ENCODE assay signal across 9 cellular contexts in genomic region chrX:130172127-130172834, GRCh38. TPM values are rescaled to one million over a fixed set of nuclear protein-coding genes. Genes with fewer than 3 reads are reported as not detected.
DNase-seq lines count a peak whose midpoint lies in the region; ATAC-seq and TF ChIP-seq lines count a peak whose summit lies in the region.
"Had no signal": no experiment of that assay in that cellular context is flagged by ENCODE, and none has a peak within 500 bp of the region (broad histone marks: within the 10 kb centered on the region; RNA-seq: fewer than 3 reads in every experiment).

No MANE protein-coding gene starts in this region.

- peaks cover 12% of the 10 kb centered on the region for H3K4me1 ChIP-seq in iPS-15b (ENCODE audit: control insufficient read depth, insufficient read depth, low read length)
- H3K4me1 ChIP-seq in SJCRH30: no peaks in the 10 kb centered on the region; the same call in 1 of the 2 replicates

- H3K4me1 Mint-ChIP-seq in WTC11: peaks cover 11% of the 10 kb centered on the region
- H3K4me1 Mint-ChIP-seq in stimulated activated memory B cell treated with anti-CD40 and anti-IgM and Interleukin-4, amounts not matched to agents 10 μg/mL and 1 μg/mL and 100 μg/mL, for 72 hours: peaks cover 40% of the 10 kb centered on the region

- H3K9me3 Mint-ChIP-seq in WTC11: no peaks in the 10 kb centered on the region
- H3K9me3 Mint-ChIP-seq in stimulated activated memory B cell treated with anti-CD40 and anti-IgM and Interleukin-4, amounts not matched to agents 10 μg/mL and 1 μg/mL and 100 μg/mL, for 72 hours: no peaks in the 10 kb centered on the region

- CTCF ChIA-PET in WTC11 (lab: Charles Lee): interaction anchor here (1.2 kb wide), 1 partner anchor 93 kb away, joined by 3 read pairs; no protein-coding TSS in a partner anchor

- no peak for ATAC-seq in WTC11
- ATAC-seq in stimulated activated memory B cell treated with anti-CD40 and anti-IgM and Interleukin-4, amounts not matched to agents 10 μg/mL and 1 μg/mL and 100 μg/mL, for 72 hours: no peak

- peak overlapping the region; percentile 80 for H3K4me3 Mint-ChIP-seq in WTC11
- H3K4me3 Mint-ChIP-seq in stimulated activated memory B cell treated with anti-CD40 and anti-IgM and Interleukin-4, amounts not matched to agents 10 μg/mL and 1 μg/mL and 100 μg/mL, for 72 hours: peak overlapping the region; percentile 87

- H3K27me3 Mint-ChIP-seq in WTC11 (ENCODE audit: low read depth): peaks cover 14% of the 10 kb centered on the region
- no peaks in the 10 kb centered on the region for H3K27me3 Mint-ChIP-seq in stimulated activated memory B cell treated with anti-CD40 and anti-IgM and Interleukin-4, amounts not matched to agents 10 μg/mL and 1 μg/mL and 100 μg/mL, for 72 hours

- H3K36me3 ChIP-seq in iPS-15b (ENCODE audit: control insufficient read depth, insufficient read depth, low read length): no peaks in the 10 kb centered on the region
- H3K36me3 ChIP-seq in MG63: no peaks in the 10 kb centered on the region
- no peaks in the 10 kb centered on the region for H3K36me3 ChIP-seq in SJCRH30

- no peak overlapping the region for H3K27ac ChIP-seq in SJCRH30

- DNase-seq in NCI-H2227 (lab: John Stamatoyannopoulos, UW; ENCODE audit: unreplicated experiment) (peak; percentile 48), NCI-H2227 treated with DMSO at 0.1 percent for 48 hours (lab: John Stamatoyannopoulos, UW) (no peak), WTC11 (ENCODE audit: low spot score) (peak; percentile 9), MG63 (no peak), SJCRH30 (no peak)
- no peak for DNase-seq in stimulated activated CD8-positive, alpha-beta memory T cell treated with anti-CD3 and anti-CD28 coated beads, Interleukin-4, amount 100 ng/mL, for 48 hours

- H3K9me3 ChIP-seq in iPS-15b (ENCODE audit: control insufficient read depth, insufficient read depth, low read length) (no peaks in the 10 kb centered on the region), MG63 (no peaks in the 10 kb centered on the region), SJCRH30 (replicated peaks) (no peaks in the 10 kb centered on the region)

- H3K9ac ChIP-seq in iPS-15b (ENCODE audit: low read depth, low read length): peak overlapping the region; percentile 47

- TF ChIP-seq CTCF in WTC11 (IDR thresholded peaks at IDR 0.05): no peak

- POLR2A ChIA-PET in WTC11 (lab: Charles Lee): no interaction called here

- no peaks in the 10 kb centered on the region for H3K36me3 Mint-ChIP-seq in WTC11
- H3K36me3 Mint-ChIP-seq in stimulated activated memory B cell treated with anti-CD40 and anti-IgM and Interleukin-4, amounts not matched to agents 10 μg/mL and 1 μg/mL and 100 μg/mL, for 72 hours: no peaks in the 10 kb centered on the region

- H3K27me3 ChIP-seq in iPS-15b (ENCODE audit: control insufficient read depth, insufficient read depth, low read length): peaks cover 55% of the 10 kb centered on the region
- no peaks in the 10 kb centered on the region for H3K27me3 ChIP-seq in MG63
- no peaks in the 10 kb centered on the region for H3K27me3 ChIP-seq in SJCRH30

- no peak overlapping the region for H3K27ac Mint-ChIP-seq in WTC11
- peak overlapping the region; percentile 85 for H3K27ac Mint-ChIP-seq in stimulated activated memory B cell treated with anti-CD40 and anti-IgM and Interleukin-4, amounts not matched to agents 10 μg/mL and 1 μg/mL and 100 μg/mL, for 72 hours

- H3K4me3 ChIP-seq in iPS-15b (ENCODE audit: low read depth, low read length): peak overlapping the region; percentile 74
- no peak overlapping the region for H3K4me3 ChIP-seq in MG63
- no peak overlapping the region for H3K4me3 ChIP-seq in SJCRH30

TF ChIP-seq in WTC11, 78 proteins besides CTCF, POLR2A, EP300 and RAD21:
- TF ChIP-seq MAX (CRISPR knock-in tag; IDR thresholded peaks at IDR 0.05) (peak; percentile 28; the same call in 1 of the 2 replicates), ZNF512 (CRISPR knock-in tag; IDR thresholded peaks at IDR 0.05; ENCODE audit: borderline replicate concordance) (no peak)

RNA-seq across cellular contexts. Expression of gene RAB33A, which starts 0.5 kb away (rescaled TPM):
- 2.1 to 3.1 TPM (median 3.0 TPM) in 3 replicates for total RNA-seq in WTC11 (2021)
- not detected in 2 replicates for total RNA-seq in MG63 (2014; rRNA removed; shearing (Covaris generic); ENCODE audit: low replicate concordance)
- 0.34 TPM in 1 of 2 replicates, not detected in the other for total RNA-seq in SJCRH30 (2014; rRNA removed; shearing (Covaris generic))
- total RNA-seq: NCI-H460 had no signal

RNA-seq across cellular contexts. Expression of gene AIFM1, which starts 6.6 kb away (rescaled TPM):
- 53.5 to 55.9 TPM (median 55.0 TPM) in 3 replicates for total RNA-seq in WTC11 (2021)
- 44.3 and 69.8 TPM in 2 replicates for total RNA-seq in MG63 (2014; rRNA removed; shearing (Covaris generic); ENCODE audit: low replicate concordance)
- total RNA-seq in SJCRH30 (2014; rRNA removed; shearing (Covaris generic)): 42.9 and 46.9 TPM in 2 replicates

Comparison
In these comparisons a context has a peak if more than half of its experiments do, and no peak if none do; other contexts are left out.
1. DNase-seq: peak in NCI-H2227 (single experiment) and WTC11 (single experiment); none in NCI-H2227 treated with DMSO at 0.1 percent for 48 hours (single experiment), MG63 (single experiment), SJCRH30 (0 of 2) and stimulated activated CD8-positive, alpha-beta memory T cell treated with anti-CD3 and anti-CD28 coated beads, Interleukin-4, amount 100 ng/mL, for 48 hours (single experiment).